In genomic region chr17:29155966-29156338, GRCh38 we compare ENCODE assay signal across 8 cellular contexts. TPM values are rescaled to one million over a fixed set of nuclear protein-coding genes. Genes with fewer than 3 reads are reported as not detected.
DNase-seq lines count a peak whose midpoint lies in the region; ATAC-seq and TF ChIP-seq lines count a peak whose summit lies in the region.

No MANE protein-coding gene starts in this region.

- H3K36me3 Mint-ChIP-seq in activated naive CD8-positive, alpha-beta T cell treated with anti-CD3 and anti-CD28 coated beads, Interleukin-2, amount 10 ng/mL, durations not matched to agents 7 days and 5 days: peaks cover 2% of the 10 kb centered on the region
- H3K36me3 Mint-ChIP-seq in stimulated activated effector memory CD8-positive, alpha-beta T cell treated with anti-CD3 and anti-CD28 coated beads, Interleukin-12 subunit alpha, Interleukin-12 subunit beta, amount 100 ng/mL, for 72 hours: no peaks in the 10 kb centered on the region

- peaks cover 30% of the 10 kb centered on the region for H3K4me1 Mint-ChIP-seq in activated naive CD8-positive, alpha-beta T cell treated with anti-CD3 and anti-CD28 coated beads, Interleukin-2, amount 10 ng/mL, durations not matched to agents 7 days and 5 days
- peaks cover 69% of the 10 kb centered on the region for H3K4me1 Mint-ChIP-seq in stimulated activated effector memory CD8-positive, alpha-beta T cell treated with anti-CD3 and anti-CD28 coated beads, Interleukin-12 subunit alpha, Interleukin-12 subunit beta, amount 100 ng/mL, for 72 hours

- peaks cover 14% of the 10 kb centered on the region for H3K4me1 ChIP-seq in HEK293 (ENCODE audit: control insufficient read depth, insufficient read depth, low read length)
- H3K4me1 ChIP-seq in hepatocyte (ENCODE audit: insufficient read depth): peaks cover 85% of the 10 kb centered on the region

- H2AFZ ChIP-seq in hepatocyte: no peak overlapping the region

- H3K79me2 ChIP-seq in hepatocyte: peaks cover 94% of the 10 kb centered on the region

- no peak for ATAC-seq in activated naive CD8-positive, alpha-beta T cell treated with anti-CD3 and anti-CD28 coated beads, Interleukin-2, amount 10 ng/mL, durations not matched to agents 7 days and 5 days (ENCODE audit: low read depth)
- ATAC-seq in stimulated activated effector memory CD8-positive, alpha-beta T cell treated with anti-CD3 and anti-CD28 coated beads, Interleukin-12 subunit alpha, Interleukin-12 subunit beta, amount 100 ng/mL, for 72 hours: no peak

- no peaks in the 10 kb centered on the region for H3K27me3 ChIP-seq in hepatocyte

- no peak overlapping the region for H3K27ac ChIP-seq in HEK293 (ENCODE audit: extremely low read depth, low read depth, low read length)
- peak overlapping the region; percentile 91 for H3K27ac ChIP-seq in hepatocyte

- no peak for DNase-seq in activated naive CD8-positive, alpha-beta T cell treated with anti-CD3 and anti-CD28 coated beads, Interleukin-2, amount 10 ng/mL, durations not matched to agents 7 days and 5 days
- DNase-seq in hepatocyte (ENCODE audit: low spot score) (no peak), HK-2 (ENCODE audit: unreplicated experiment) (no peak), DMS79 treated with DMSO at 0.1 percent for 48 hours (lab: John Stamatoyannopoulos, UW) (no peak), ureter (ENCODE audit: low spot score) (no peak)
- no peak for DNase-seq in stimulated activated effector memory CD8-positive, alpha-beta T cell treated with anti-CD3 and anti-CD28 coated beads, Interleukin-12 subunit alpha, Interleukin-12 subunit beta, amount 100 ng/mL, for 72 hours (ENCODE audit: low spot score in 2 of 2)
- no peak for DNase-seq in stimulated activated CD4-positive, alpha-beta T cell treated with anti-CD3 and anti-CD28 coated beads, Interleukin-4, amount 100 ng/mL, for 4 hours

- CTCF ChIA-PET in HEK293 (lab: Yijun Ruan, JAX): interaction anchor here (1.5 to 3.5 kb wide), 5 partner anchors 10 to 95 kb away, joined by 4 to 19 read pairs (median 10); partner anchors contain the start of gene MYO18A

- H3K9me3 Mint-ChIP-seq in activated naive CD8-positive, alpha-beta T cell treated with anti-CD3 and anti-CD28 coated beads, Interleukin-2, amount 10 ng/mL, durations not matched to agents 7 days and 5 days: no peaks in the 10 kb centered on the region
- H3K9me3 Mint-ChIP-seq in stimulated activated effector memory CD8-positive, alpha-beta T cell treated with anti-CD3 and anti-CD28 coated beads, Interleukin-12 subunit alpha, Interleukin-12 subunit beta, amount 100 ng/mL, for 72 hours: no peaks in the 10 kb centered on the region

- H3K27me3 Mint-ChIP-seq in activated naive CD8-positive, alpha-beta T cell treated with anti-CD3 and anti-CD28 coated beads, Interleukin-2, amount 10 ng/mL, durations not matched to agents 7 days and 5 days: no peaks in the 10 kb centered on the region

- H3K36me3 ChIP-seq in HEK293 (ENCODE audit: control insufficient read depth in 2 of 2, insufficient read depth in 1 of 2, low read length in 2 of 2) (no peaks in the 10 kb centered on the region), hepatocyte (replicated peaks; ENCODE audit: insufficient read depth, low read depth) (no peaks in the 10 kb centered on the region)

- H3K9me2 ChIP-seq in hepatocyte (replicated peaks; ENCODE audit: insufficient read depth): no peaks in the 10 kb centered on the region

- no peak overlapping the region for H3K4me3 ChIP-seq in HEK293 (ENCODE audit: low read depth, low read length)
- H3K4me3 ChIP-seq in hepatocyte: no peak overlapping the region

- peak overlapping the region; percentile 30 for H3K27ac Mint-ChIP-seq in activated naive CD8-positive, alpha-beta T cell treated with anti-CD3 and anti-CD28 coated beads, Interleukin-2, amount 10 ng/mL, durations not matched to agents 7 days and 5 days
- peak overlapping the region; percentile 96 for H3K27ac Mint-ChIP-seq in stimulated activated effector memory CD8-positive, alpha-beta T cell treated with anti-CD3 and anti-CD28 coated beads, Interleukin-12 subunit alpha, Interleukin-12 subunit beta, amount 100 ng/mL, for 72 hours

- no peak for TF ChIP-seq CTCF in HEK293 (tag by site-specific recombination; IDR thresholded peaks at IDR 0.05)
- TF ChIP-seq CTCF in hepatocyte (IDR thresholded peaks at IDR 0.05; ENCODE audit: poor library complexity): no peak

- WGBS in hepatocyte (ENCODE audit: low lambda C conversion rate, missing lambda C conversion rate): 69% methylated on average over 3 of the region's 3 CpGs

- POLR2A ChIA-PET in HEK293 (lab: Yijun Ruan, JAX): interaction anchor here (1.1 to 1.3 kb wide), 2 partner anchors 11 to 21 kb away, joined by 4 to 6 read pairs; no protein-coding TSS in a partner anchor
- POLR2A ChIA-PET in activated naive CD8-positive, alpha-beta T cell treated with anti-CD3 and anti-CD28 coated beads, Interleukin-2, amount 10 ng/mL, durations not matched to agents 7 days and 5 days (lab: Charles Lee): interaction anchor here (0.7 to 3.0 kb wide), 5 partner anchors 9 to 24 kb away, joined by 3 to 23 read pairs (median 8); partner anchors contain the start of gene MYO18A

- H3K4me3 Mint-ChIP-seq in activated naive CD8-positive, alpha-beta T cell treated with anti-CD3 and anti-CD28 coated beads, Interleukin-2, amount 10 ng/mL, durations not matched to agents 7 days and 5 days: no peak overlapping the region
- peak overlapping the region; percentile 77 for H3K4me3 Mint-ChIP-seq in stimulated activated effector memory CD8-positive, alpha-beta T cell treated with anti-CD3 and anti-CD28 coated beads, Interleukin-12 subunit alpha, Interleukin-12 subunit beta, amount 100 ng/mL, for 72 hours

- peak overlapping the region; percentile 57 for H3K4me2 ChIP-seq in hepatocyte

- no peaks in the 10 kb centered on the region for H4K20me1 ChIP-seq in hepatocyte (ENCODE audit: insufficient read depth, poor library complexity, severe bottlenecking)

- H3K9me3 ChIP-seq in HEK293 (ENCODE audit: control insufficient read depth, insufficient read depth, low read depth, low read length) (no peaks in the 10 kb centered on the region), hepatocyte (ENCODE audit: low read depth) (no peaks in the 10 kb centered on the region)

TF ChIP-seq in HEK293, 187 proteins besides CTCF, POLR2A, EP300 and RAD21:
- TF ChIP-seq ZIC2 (tag by site-specific recombination; IDR thresholded peaks at IDR 0.05): peak; percentile 79
- TF ChIP-seq ZNF350 (tag by site-specific recombination; IDR thresholded peaks at IDR 0.05): no peak

RNA-seq across cellular contexts. Expression of gene MYO18A, which starts 24.2 kb away (rescaled TPM):
- total RNA-seq in activated naive CD8-positive, alpha-beta T cell treated with anti-CD3 and anti-CD28 coated beads, Interleukin-2, amount 10 ng/mL, durations not matched to agents 7 days and 5 days: 10 to 100 TPM; 79.7 to 80.6 TPM
- 22.0 and 35.6 TPM in 2 replicates for total RNA-seq in hepatocyte
- polyA plus RNA-seq in hepatocyte: 32.2 and 33.8 TPM in 2 replicates
- total RNA-seq in ureter: 74.5 TPM
